ENCODE assay signal across 11 cellular contexts in genomic region chr1:32426489-32427255, GRCh38.
DNase-seq lines count a peak whose midpoint lies in the region; ATAC-seq and TF ChIP-seq lines count a peak whose summit lies in the region.
"Had no signal": no experiment of that assay in that cellular context is flagged by ENCODE, and none has a peak within 500 bp of the region (broad histone marks: within the 10 kb centered on the region; RNA-seq: fewer than 3 reads in every experiment).

No MANE protein-coding gene starts in this region.

- peaks cover 8% of the 10 kb centered on the region for H3K4me1 ChIP-seq in muscle layer of colon (ENCODE audit: insufficient read depth, low read length)
- H3K4me1 ChIP-seq: SJCRH30 had no signal

- no peaks in the 10 kb centered on the region for H3K36me3 ChIP-seq in muscle layer of colon (ENCODE audit: insufficient read depth, low read length)
- H3K36me3 ChIP-seq: SJCRH30, tibial nerve had no signal

- TF ChIP-seq CTCF in choroid plexus epithelial cell (conservative IDR thresholded peaks at IDR 0.05; ENCODE audit: low read depth, low read length): no peak

- H3K27me3 ChIP-seq in muscle layer of colon (ENCODE audit: control insufficient read depth in 1 of 2, insufficient read depth in 2 of 2, low read length in 2 of 2): peaks cover 0 to 21% of the 10 kb centered on the region in 2 donors

- peak; percentile 14 for DNase-seq in Ammon's horn (ENCODE audit: low spot score)
- DNase-seq in NCI-H1092 treated with DMSO at 0.1 percent for 48 hours (lab: John Stamatoyannopoulos, UW): peak; percentile 71
- DNase-seq in choroid plexus epithelial cell (ENCODE audit: low read depth): no peak
- DNase-seq in NOMO-1 (lab: John Stamatoyannopoulos, UW; ENCODE audit: unreplicated experiment in 2 of 2): no peak
- no peak for DNase-seq in T1000 (lab: John Stamatoyannopoulos, UW)
- no peak for DNase-seq in AG08395 (ENCODE audit: low spot score)
- DNase-seq: activated naive CD4-positive, alpha-beta T cell treated with anti-CD3 and anti-CD28 coated beads, Interleukin-2, amount 50 U/mL, for 16 hours; SJCRH30 had no signal

- H3K9me3 ChIP-seq in muscle layer of colon (ENCODE audit: low read length): no peaks in the 10 kb centered on the region
- H3K9me3 ChIP-seq: SJCRH30, tibial nerve had no signal

- no peak overlapping the region for H3K27ac ChIP-seq in muscle layer of colon (ENCODE audit: low read depth, low read length)
- H3K27ac ChIP-seq: SJCRH30, tibial nerve had no signal

- H3K9ac ChIP-seq in muscle layer of colon (ENCODE audit: low read length): no peak overlapping the region

- H3K4me3 ChIP-seq in choroid plexus epithelial cell (ENCODE audit: low read depth, low read length): peak overlapping the region; percentile 47
- H3K4me3 ChIP-seq in muscle layer of colon (ENCODE audit: low read depth in 1 of 2, low read length in 2 of 2): peak overlapping the region; percentile 16 to 41
- H3K4me3 ChIP-seq: SJCRH30 had no signal

- ATAC-seq in HG03469 (IDR thresholded peaks at IDR 0.05; ENCODE audit: unreplicated experiment): no peak

Comparison
In these comparisons a context has a peak if more than half of its experiments do, and no peak if none do; other contexts are left out.
1. DNase-seq: peak in Ammon's horn (single experiment) and NCI-H1092 treated with DMSO at 0.1 percent for 48 hours (single experiment); none in choroid plexus epithelial cell (single experiment), NOMO-1 (0 of 2), T1000 (single experiment) and AG08395 (single experiment).